Comparison of ENCODE assay signal across 18 cellular contexts in the genomic region with DNA sequence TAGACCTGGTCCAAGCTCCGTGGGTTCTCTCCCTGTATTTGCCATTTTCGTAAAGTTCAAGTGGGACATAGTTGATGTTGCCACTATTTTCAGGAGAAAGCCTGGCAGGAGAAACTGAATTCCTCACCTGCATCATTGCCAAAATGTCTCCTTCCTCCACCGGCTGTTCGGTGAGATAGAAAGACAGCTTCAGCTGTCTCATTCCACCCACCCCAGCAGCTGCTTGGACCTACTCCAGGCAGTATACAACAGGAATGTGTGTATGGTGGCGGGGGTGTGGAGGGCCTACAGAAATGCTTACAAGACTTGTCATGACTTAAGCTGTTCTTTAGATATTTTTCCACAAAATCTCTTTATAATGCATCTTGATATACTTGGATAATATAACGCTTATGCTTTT.
A peak's percentile ranks its signal among the peaks of the same experiment; 100 is the strongest.
DNase-seq lines count a peak whose midpoint lies in the region; ATAC-seq and TF ChIP-seq lines count a peak whose summit lies in the region.
"Had no signal": no experiment of that assay in that cellular context is flagged by ENCODE, and none has a peak within 500 bp of the region (broad histone marks: within the 10 kb centered on the region; RNA-seq: fewer than 3 reads in every experiment).

No MANE protein-coding gene starts in this region.

- no peak overlapping the region for H3K4me3 ChIP-seq in SK-N-SH (ENCODE audit: low read depth in 2 of 2, low read length in 1 of 2)
- H3K4me3 ChIP-seq in cardiac fibroblast (replicated peaks in 1 of 2; ENCODE audit: low read depth in 2 of 2, low read length in 2 of 2), result no peak overlapping the region
- H3K4me3 ChIP-seq: GM12878, pancreas had no signal

- CTCF ChIA-PET in SK-N-SH (lab: Yijun Ruan, JAX), result interaction anchor here (1.0 kb wide), 2 partner anchors 13 to 215 kb away, joined by 3 to 11 read pairs; no protein-coding TSS in a partner anchor

- no peak overlapping the region for H2AFZ ChIP-seq in SK-N-SH (ENCODE audit: low read depth)

- no peak for TF ChIP-seq RAD21 in SK-N-SH (IDR thresholded peaks at IDR 0.05; ENCODE audit: low read length)

- no peaks in the 10 kb centered on the region for H3K36me3 ChIP-seq in SK-N-SH (replicated peaks in 1 of 2; ENCODE audit: control insufficient read depth in 1 of 2, insufficient read depth in 2 of 2, low read length in 1 of 2)
- H3K36me3 ChIP-seq: pancreas had no signal

- H3K9ac ChIP-seq in SK-N-SH, result no peak overlapping the region

- H3K27ac ChIP-seq in SK-N-SH (ENCODE audit: low read depth in 2 of 2, low read length in 1 of 2), result no peak overlapping the region
- H3K27ac ChIP-seq: pancreas had no signal

- no peak for TF ChIP-seq EP300 in SK-N-SH (IDR thresholded peaks at IDR 0.05; ENCODE audit: borderline replicate concordance in 1 of 2, low read depth in 1 of 2, low read length in 1 of 2)

- DNase-seq in SK-N-SH, result no peak
- peak; percentile 70 to 71 for DNase-seq in cardiac fibroblast (ENCODE audit: low read depth in 2 of 2)
- DNase-seq in inferior parietal cortex (ENCODE audit: extremely low spot score), result peak; percentile 50
- DNase-seq in T-helper 9 cell, result no peak
- DNase-seq in NCI-H2081 treated with DMSO at 0.1 percent for 48 hours (lab: John Stamatoyannopoulos, UW), result no peak
- DNase-seq: activated CD4-positive, alpha-beta T cell treated with anti-CD3 and anti-CD28 coated beads for 1 hour; activated naive CD4-positive, alpha-beta T cell treated with anti-CD3 and anti-CD28 coated beads for 36 hours; CD4-positive, alpha-beta memory T cell; effector memory CD8-positive, alpha-beta T cell; H7; NCI-H1092; pancreas; SHP77; small intestine had no signal

- no peaks in the 10 kb centered on the region for H3K79me2 ChIP-seq in SK-N-SH (ENCODE audit: insufficient read depth)

- H3K27me3 ChIP-seq in SK-N-SH (ENCODE audit: insufficient read depth), result no peaks in the 10 kb centered on the region; the same call in 1 of the 2 replicates

- H3K4me2 ChIP-seq in SK-N-SH, result no peak overlapping the region

- WGBS in SK-N-SH (ENCODE audit: low lambda C conversion rate), result 54% methylated on average over 6 of the region's 6 CpGs

- no peaks in the 10 kb centered on the region for H3F3A ChIP-seq in SK-N-SH (replicated peaks; ENCODE audit: insufficient read depth)

- TF ChIP-seq CTCF in SK-N-SH (IDR thresholded peaks at IDR 0.05) (no peak), cardiac fibroblast (IDR thresholded peaks at IDR 0.05; ENCODE audit: low read depth, low read length) (no peak)

- H3K9me3 ChIP-seq in SK-N-SH, result no peaks in the 10 kb centered on the region
- H3K9me3 ChIP-seq: pancreas had no signal

- ATAC-seq in SK-N-SH treated with all-trans-retinoic acid at 6 μM for 48 hours (peak; percentile 40; the same call in 1 of the 3 replicates), HG02678 (IDR thresholded peaks at IDR 0.05; ENCODE audit: unreplicated experiment) (no peak), HG03439 (IDR thresholded peaks at IDR 0.05; ENCODE audit: unreplicated experiment) (no peak)
- ATAC-seq: effector memory CD8-positive, alpha-beta T cell; GM12878; pancreas had no signal

- 0 out of 4 replicates have a peak, but pooled peaks cover 0 to 8% of the 10 kb centered on the region in 2 experiments for H3K4me1 ChIP-seq in SK-N-SH (ENCODE audit: control insufficient read depth in 1 of 2, insufficient read depth in 2 of 2, low read depth in 1 of 2, low read length in 1 of 2)
- H3K4me1 ChIP-seq: pancreas had no signal

- no peaks in the 10 kb centered on the region for H4K20me1 ChIP-seq in SK-N-SH (ENCODE audit: insufficient read depth)

- H3K9me2 ChIP-seq in SK-N-SH, result no peaks in the 10 kb centered on the region

- POLR2A ChIA-PET in SK-N-SH (lab: Yijun Ruan, JAX), result no interaction called here

TF ChIP-seq in SK-N-SH treated with all-trans-retinoic acid at 6 μM for 48 hours, 23 proteins besides CTCF, POLR2A, EP300 and RAD21 (continues in another document):
- TF ChIP-seq ZC3H10 (CRISPR knock-in tag; IDR thresholded peaks at IDR 0.05), result no peak
- TF ChIP-seq ZNF8 (CRISPR knock-in tag; IDR thresholded peaks at IDR 0.05), result no peak
- no peak for TF ChIP-seq ISL1 (CRISPR knock-in tag; IDR thresholded peaks at IDR 0.05)
- TF ChIP-seq, protein P1, sequence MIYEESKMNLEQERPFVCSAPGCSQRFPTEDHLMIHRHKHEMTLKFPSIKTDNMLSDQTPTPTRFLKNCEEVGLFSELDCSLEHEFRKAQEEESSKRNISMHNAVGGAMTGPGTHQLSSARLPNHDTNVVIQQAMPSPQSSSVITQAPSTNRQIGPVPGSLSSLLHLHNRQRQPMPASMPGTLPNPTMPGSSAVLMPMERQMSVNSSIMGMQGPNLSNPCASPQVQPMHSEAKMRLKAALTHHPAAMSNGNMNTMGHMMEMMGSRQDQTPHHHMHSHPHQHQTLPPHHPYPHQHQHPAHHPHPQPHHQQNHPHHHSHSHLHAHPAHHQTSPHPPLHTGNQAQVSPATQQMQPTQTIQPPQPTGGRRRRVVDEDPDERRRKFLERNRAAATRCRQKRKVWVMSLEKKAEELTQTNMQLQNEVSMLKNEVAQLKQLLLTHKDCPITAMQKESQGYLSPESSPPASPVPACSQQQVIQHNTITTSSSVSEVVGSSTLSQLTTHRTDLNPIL (CRISPR knock-in tag; IDR thresholded peaks at IDR 0.05; ENCODE audit: low read depth), result no peak
- TF ChIP-seq ZNF70 (CRISPR knock-in tag; IDR thresholded peaks at IDR 0.05), result no peak
- no peak for TF ChIP-seq TCF4 (CRISPR knock-in tag; IDR thresholded peaks at IDR 0.05; ENCODE audit: borderline replicate concordance)
- TF ChIP-seq SNAI2 (CRISPR knock-in tag; IDR thresholded peaks at IDR 0.05), result no peak
- TF ChIP-seq, protein P2, sequence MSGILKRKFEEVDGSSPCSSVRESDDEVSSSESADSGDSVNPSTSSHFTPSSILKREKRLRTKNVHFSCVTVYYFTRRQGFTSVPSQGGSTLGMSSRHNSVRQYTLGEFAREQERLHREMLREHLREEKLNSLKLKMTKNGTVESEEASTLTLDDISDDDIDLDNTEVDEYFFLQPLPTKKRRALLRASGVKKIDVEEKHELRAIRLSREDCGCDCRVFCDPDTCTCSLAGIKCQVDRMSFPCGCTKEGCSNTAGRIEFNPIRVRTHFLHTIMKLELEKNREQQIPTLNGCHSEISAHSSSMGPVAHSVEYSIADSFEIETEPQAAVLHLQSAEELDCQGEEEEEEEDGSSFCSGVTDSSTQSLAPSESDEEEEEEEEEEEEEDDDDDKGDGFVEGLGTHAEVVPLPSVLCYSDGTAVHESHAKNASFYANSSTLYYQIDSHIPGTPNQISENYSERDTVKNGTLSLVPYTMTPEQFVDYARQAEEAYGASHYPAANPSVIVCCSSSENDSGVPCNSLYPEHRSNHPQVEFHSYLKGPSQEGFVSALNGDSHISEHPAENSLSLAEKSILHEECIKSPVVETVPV (CRISPR knock-in tag; IDR thresholded peaks at IDR 0.05), result no peak
- TF ChIP-seq ZFP30 (CRISPR knock-in tag; IDR thresholded peaks at IDR 0.05), result no peak
- TF ChIP-seq CSDC2 (CRISPR knock-in tag; IDR thresholded peaks at IDR 0.05), result no peak
- TF ChIP-seq BACH2 (CRISPR knock-in tag; IDR thresholded peaks at IDR 0.05; ENCODE audit: borderline replicate concordance), result no peak
- no peak for TF ChIP-seq OSR1 (CRISPR knock-in tag; IDR thresholded peaks at IDR 0.05)
- no peak for TF ChIP-seq ARNTL (CRISPR knock-in tag; IDR thresholded peaks at IDR 0.05; ENCODE audit: borderline replicate concordance, low read depth)
- no peak for TF ChIP-seq ZFP3 (CRISPR knock-in tag; IDR thresholded peaks at IDR 0.05)
- TF ChIP-seq PPARA (CRISPR knock-in tag; IDR thresholded peaks at IDR 0.05; ENCODE audit: borderline replicate concordance), result no peak

TF ChIP-seq in SK-N-SH, 30 proteins besides CTCF, POLR2A, EP300 and RAD21 (continues in another document):
- TF ChIP-seq NRF1 (IDR thresholded peaks at IDR 0.05; ENCODE audit: low read depth, low read length) (no peak), TAF1 (IDR thresholded peaks at IDR 0.05; ENCODE audit: borderline replicate concordance, low read depth, low read length) (no peak), CHD2 (IDR thresholded peaks at IDR 0.05; ENCODE audit: low read length, partially characterized antibody) (no peak), EZH2phosphoT487 (IDR thresholded peaks at IDR 0.05; ENCODE audit: borderline replicate concordance, low read depth) (no peak), FOXM1 (IDR thresholded peaks at IDR 0.05; ENCODE audit: low read depth) (no peak), POLR2AphosphoS5 (IDR thresholded peaks at IDR 0.05; ENCODE audit: low read depth, low read length) (no peak), RFX5 (IDR thresholded peaks at IDR 0.05; ENCODE audit: low read length) (no peak), FOSL2 (IDR thresholded peaks at IDR 0.05; ENCODE audit: borderline replicate concordance, low read depth) (no peak), RCOR1 (IDR thresholded peaks at IDR 0.05; ENCODE audit: low read length) (no peak)
- TF ChIP-seq, protein P3, sequence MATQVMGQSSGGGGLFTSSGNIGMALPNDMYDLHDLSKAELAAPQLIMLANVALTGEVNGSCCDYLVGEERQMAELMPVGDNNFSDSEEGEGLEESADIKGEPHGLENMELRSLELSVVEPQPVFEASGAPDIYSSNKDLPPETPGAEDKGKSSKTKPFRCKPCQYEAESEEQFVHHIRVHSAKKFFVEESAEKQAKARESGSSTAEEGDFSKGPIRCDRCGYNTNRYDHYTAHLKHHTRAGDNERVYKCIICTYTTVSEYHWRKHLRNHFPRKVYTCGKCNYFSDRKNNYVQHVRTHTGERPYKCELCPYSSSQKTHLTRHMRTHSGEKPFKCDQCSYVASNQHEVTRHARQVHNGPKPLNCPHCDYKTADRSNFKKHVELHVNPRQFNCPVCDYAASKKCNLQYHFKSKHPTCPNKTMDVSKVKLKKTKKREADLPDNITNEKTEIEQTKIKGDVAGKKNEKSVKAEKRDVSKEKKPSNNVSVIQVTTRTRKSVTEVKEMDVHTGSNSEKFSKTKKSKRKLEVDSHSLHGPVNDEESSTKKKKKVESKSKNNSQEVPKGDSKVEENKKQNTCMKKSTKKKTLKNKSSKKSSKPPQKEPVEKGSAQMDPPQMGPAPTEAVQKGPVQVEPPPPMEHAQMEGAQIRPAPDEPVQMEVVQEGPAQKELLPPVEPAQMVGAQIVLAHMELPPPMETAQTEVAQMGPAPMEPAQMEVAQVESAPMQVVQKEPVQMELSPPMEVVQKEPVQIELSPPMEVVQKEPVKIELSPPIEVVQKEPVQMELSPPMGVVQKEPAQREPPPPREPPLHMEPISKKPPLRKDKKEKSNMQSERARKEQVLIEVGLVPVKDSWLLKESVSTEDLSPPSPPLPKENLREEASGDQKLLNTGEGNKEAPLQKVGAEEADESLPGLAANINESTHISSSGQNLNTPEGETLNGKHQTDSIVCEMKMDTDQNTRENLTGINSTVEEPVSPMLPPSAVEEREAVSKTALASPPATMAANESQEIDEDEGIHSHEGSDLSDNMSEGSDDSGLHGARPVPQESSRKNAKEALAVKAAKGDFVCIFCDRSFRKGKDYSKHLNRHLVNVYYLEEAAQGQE (IDR thresholded peaks at IDR 0.05; ENCODE audit: low read depth, low read length), result no peak

Comparison
In these comparisons a context has a peak if more than half of its experiments do, and no peak if none do; other contexts are left out.
1. DNase-seq: peak in cardiac fibroblast (2 of 2) and inferior parietal cortex (single experiment); none in SK-N-SH (single experiment), T-helper 9 cell (single experiment) and NCI-H2081 treated with DMSO at 0.1 percent for 48 hours (single experiment).